8 cellular contexts compared by ENCODE assay signal in genomic region chr5:172770374-172770674, GRCh38. TPM values are rescaled to one million over a fixed set of nuclear protein-coding genes. Genes with fewer than 3 reads are reported as not detected.
A peak's percentile ranks its signal among the peaks of the same experiment; 100 is the strongest.
DNase-seq lines count a peak whose midpoint lies in the region; ATAC-seq lines count a peak whose summit lies in the region.

No MANE protein-coding gene starts in this region.

- H3K36me3 Mint-ChIP-seq in activated CD4-positive, alpha-beta memory T cell treated with anti-CD3 and anti-CD28 coated beads, Interleukin-2, amount 10 ng/mL, durations not matched to agents 7 days and 5 days (ENCODE audit: low read depth): peaks cover 19% of the 10 kb centered on the region

- H3K9me3 Mint-ChIP-seq in activated CD4-positive, alpha-beta memory T cell treated with anti-CD3 and anti-CD28 coated beads, Interleukin-2, amount 10 ng/mL, durations not matched to agents 7 days and 5 days: no peaks in the 10 kb centered on the region

- DNase-seq in activated CD4-positive, alpha-beta T cell treated with anti-CD3 and anti-CD28 coated beads for 24 hours (ENCODE audit: low read depth in 2 of 2): peak; percentile 18 to 39
- no peak for DNase-seq in activated CD4-positive, alpha-beta T cell treated with anti-CD3 and anti-CD28 coated beads, Interleukin-2, amount 50 U/mL, for 1 hour
- DNase-seq in activated CD4-positive, alpha-beta memory T cell treated with anti-CD3 and anti-CD28 coated beads, Interleukin-2, amount 10 ng/mL, durations not matched to agents 7 days and 5 days: no peak
- peak; percentile 79 for DNase-seq in germinal center (ENCODE audit: low spot score)
- peak; percentile 18 for DNase-seq in stimulated activated CD8-positive, alpha-beta memory T cell treated with anti-CD3 and anti-CD28 coated beads, Interleukin-4, amount 100 ng/mL, for 24 hours (ENCODE audit: low read depth)
- no peak for DNase-seq in NCI-H1048 (lab: John Stamatoyannopoulos, UW)

- H3K4me3 Mint-ChIP-seq in activated CD4-positive, alpha-beta memory T cell treated with anti-CD3 and anti-CD28 coated beads, Interleukin-2, amount 10 ng/mL, durations not matched to agents 7 days and 5 days: peak overlapping the region; percentile 75

- CTCF ChIA-PET in activated CD4-positive, alpha-beta memory T cell treated with anti-CD3 and anti-CD28 coated beads, Interleukin-2, amount 10 ng/mL, durations not matched to agents 7 days and 5 days (lab: Charles Lee): interaction anchor here (0.8 to 3.1 kb wide), 9 partner anchors 9 to 214 kb away, joined by 3 to 21 read pairs (median 4); partner anchors contain the start of genes ATP6V0E1 and RPL26L1

- H3K27me3 Mint-ChIP-seq in activated CD4-positive, alpha-beta memory T cell treated with anti-CD3 and anti-CD28 coated beads, Interleukin-2, amount 10 ng/mL, durations not matched to agents 7 days and 5 days: no peaks in the 10 kb centered on the region

- no peak for ATAC-seq in GM19455 (IDR thresholded peaks at IDR 0.05; ENCODE audit: unreplicated experiment)
- ATAC-seq in HG02798 (IDR thresholded peaks at IDR 0.05; ENCODE audit: poor library complexity, unreplicated experiment): no peak

- POLR2A ChIA-PET in activated CD4-positive, alpha-beta memory T cell treated with anti-CD3 and anti-CD28 coated beads, Interleukin-2, amount 10 ng/mL, durations not matched to agents 7 days and 5 days (lab: Charles Lee): interaction anchor here (0.7 to 3.6 kb wide), 21 partner anchors 10 to 1382 kb away, joined by 3 to 26 read pairs (median 5); partner anchors contain the start of genes ATP6V0E1 and RPL26L1

- peaks cover 47% of the 10 kb centered on the region for H3K4me1 Mint-ChIP-seq in activated CD4-positive, alpha-beta memory T cell treated with anti-CD3 and anti-CD28 coated beads, Interleukin-2, amount 10 ng/mL, durations not matched to agents 7 days and 5 days

- H3K27ac Mint-ChIP-seq in activated CD4-positive, alpha-beta memory T cell treated with anti-CD3 and anti-CD28 coated beads, Interleukin-2, amount 10 ng/mL, durations not matched to agents 7 days and 5 days: peak overlapping the region; percentile 62

RNA-seq across cellular contexts. Expression of gene DUSP1, which starts 0.7 kb away (rescaled TPM):
- total RNA-seq in activated CD4-positive, alpha-beta memory T cell treated with anti-CD3 and anti-CD28 coated beads, Interleukin-2, amount 10 ng/mL, durations not matched to agents 7 days and 5 days: 10 to 100 TPM; 17.0 to 18.8 TPM

Comparison
In these comparisons a context has a peak if more than half of its experiments do, and no peak if none do; other contexts are left out.
1. DNase-seq: peak in activated CD4-positive, alpha-beta T cell treated with anti-CD3 and anti-CD28 coated beads for 24 hours (2 of 2), germinal center (single experiment) and stimulated activated CD8-positive, alpha-beta memory T cell treated with anti-CD3 and anti-CD28 coated beads, Interleukin-4, amount 100 ng/mL, for 24 hours (single experiment); none in activated CD4-positive, alpha-beta T cell treated with anti-CD3 and anti-CD28 coated beads, Interleukin-2, amount 50 U/mL, for 1 hour (single experiment), activated CD4-positive, alpha-beta memory T cell treated with anti-CD3 and anti-CD28 coated beads, Interleukin-2, amount 10 ng/mL, durations not matched to agents 7 days and 5 days (single experiment) and NCI-H1048 (single experiment).